Comparison of ENCODE assay signal across 23 cellular contexts in genomic region chr6:139984317-139984716, GRCh38.
DNase-seq lines count a peak whose midpoint lies in the region; ATAC-seq, FAIRE-seq and TF ChIP-seq lines count a peak whose summit lies in the region.
"Had no signal": no experiment of that assay in that cellular context is flagged by ENCODE, and none has a peak within 500 bp of the region (broad histone marks: within the 10 kb centered on the region; RNA-seq: fewer than 3 reads in every experiment).

No MANE protein-coding gene starts in this region.

- H3K9me1 ChIP-seq in IMR-90 (ENCODE audit: insufficient read depth, low read length), result no peaks in the 10 kb centered on the region; the same call in 1 of the 2 replicates

- H3K9me3 ChIP-seq in IMR-90 (ENCODE audit: control insufficient read depth, insufficient read depth, low read length), result no peaks in the 10 kb centered on the region
- H3K9me3 ChIP-seq: gastrocnemius medialis, mucosa of descending colon had no signal

- peak overlapping the region; percentile 60 for H2BK120ac ChIP-seq in IMR-90 (ENCODE audit: low read depth, low read length)

- peak overlapping the region; percentile 75; the same call in 1 of the 2 replicates for H2AK5ac ChIP-seq in IMR-90 (ENCODE audit: low read depth, low read length)

- H3K4me1 ChIP-seq in IMR-90 (ENCODE audit: control insufficient read depth, insufficient read depth, low read length), result peaks cover 22% of the 10 kb centered on the region

- intact Hi-C loops in IMR-90 (cut with micrococcal nuclease), result loop anchor here (5.0 kb wide), 1 partner anchor 222 kb away; no protein-coding TSS in a partner anchor

- no peak overlapping the region for H3K4me3 Mint-ChIP-seq in nephron
- H3K4me3 Mint-ChIP-seq in stimulated activated effector memory CD8-positive, alpha-beta T cell treated with anti-CD3 and anti-CD28 coated beads, Interleukin-12 subunit alpha, Interleukin-12 subunit beta, amount 100 ng/mL, for 72 hours, result no peak overlapping the region
- H3K4me3 Mint-ChIP-seq: CD4-positive, alpha-beta T cell; stimulated activated memory B cell treated with anti-CD40 and anti-IgM and Interleukin-4, amounts not matched to agents 10 μg/mL and 1 μg/mL and 100 μg/mL, for 72 hours; T-helper 2 cell treated with Interferon-gamma antibody and Interleukin-4, amounts not matched to agents 5 μg/mL and 100 μg/mL, for 36 hours had no signal

- no peak for FAIRE-seq in RCC 7860 (lab: Jason Lieb, UNC)
- FAIRE-seq: GM12891 had no signal

- H3K27ac Mint-ChIP-seq in nephron, result peak overlapping the region; percentile 36 to 93 (median 53)
- peak overlapping the region; percentile 20 for H3K27ac Mint-ChIP-seq in stimulated activated effector memory CD8-positive, alpha-beta T cell treated with anti-CD3 and anti-CD28 coated beads, Interleukin-12 subunit alpha, Interleukin-12 subunit beta, amount 100 ng/mL, for 72 hours
- H3K27ac Mint-ChIP-seq: CD4-positive, alpha-beta T cell; stimulated activated memory B cell treated with anti-CD40 and anti-IgM and Interleukin-4, amounts not matched to agents 10 μg/mL and 1 μg/mL and 100 μg/mL, for 72 hours; T-helper 2 cell treated with Interferon-gamma antibody and Interleukin-4, amounts not matched to agents 5 μg/mL and 100 μg/mL, for 36 hours had no signal

- no peak overlapping the region for H3K4me2 ChIP-seq in IMR-90 (ENCODE audit: low read depth, low read length)

- no peaks in the 10 kb centered on the region for H3K27me3 Mint-ChIP-seq in nephron (ENCODE audit: low read depth)

- in situ Hi-C loops in IMR-90 (cut with MboI; ENCODE audit: low sequenced_read_pairs), result no loop called here

- peak overlapping the region; percentile 82; the same call in 2 of the 3 replicates for H2BK15ac ChIP-seq in IMR-90 (ENCODE audit: low read depth, low read length)

- H2BK20ac ChIP-seq in IMR-90 (ENCODE audit: low read depth, low read length), result peak overlapping the region; percentile 35

- peak overlapping the region; percentile 38 for H2AFZ ChIP-seq in IMR-90 (replicated peaks; ENCODE audit: low read length, poor library complexity)

- H3K4me1 Mint-ChIP-seq in nephron, result peaks cover 47% of the 10 kb centered on the region
- H3K4me1 Mint-ChIP-seq in stimulated activated effector memory CD8-positive, alpha-beta T cell treated with anti-CD3 and anti-CD28 coated beads, Interleukin-12 subunit alpha, Interleukin-12 subunit beta, amount 100 ng/mL, for 72 hours, result no peaks in the 10 kb centered on the region

- H3K79me1 ChIP-seq in IMR-90 (ENCODE audit: low read depth in 1 of 2, low read length in 2 of 2), result no peaks in the 10 kb centered on the region

- peak overlapping the region; percentile 73; the same call in 1 of the 2 replicates for H3K23ac ChIP-seq in IMR-90 (ENCODE audit: low read depth, low read length)

- ATAC-seq in IMR-90 (ENCODE audit: low read depth) (no peak), HG03460 (IDR thresholded peaks at IDR 0.05; ENCODE audit: unreplicated experiment) (no peak)
- no peak for ATAC-seq in stimulated activated effector memory CD8-positive, alpha-beta T cell treated with anti-CD3 and anti-CD28 coated beads, Interleukin-12 subunit alpha, Interleukin-12 subunit beta, amount 100 ng/mL, for 72 hours
- ATAC-seq: gastrocnemius medialis; mucosa of descending colon; right cardiac atrium; stimulated activated memory B cell treated with anti-CD40 and anti-IgM and Interleukin-4, amounts not matched to agents 10 μg/mL and 1 μg/mL and 100 μg/mL, for 72 hours had no signal

- H3K9me3 Mint-ChIP-seq in nephron, result no peaks in the 10 kb centered on the region
- H3K9me3 Mint-ChIP-seq in stimulated activated effector memory CD8-positive, alpha-beta T cell treated with anti-CD3 and anti-CD28 coated beads, Interleukin-12 subunit alpha, Interleukin-12 subunit beta, amount 100 ng/mL, for 72 hours, result no peaks in the 10 kb centered on the region
- H3K9me3 Mint-ChIP-seq: CD4-positive, alpha-beta T cell; stimulated activated memory B cell treated with anti-CD40 and anti-IgM and Interleukin-4, amounts not matched to agents 10 μg/mL and 1 μg/mL and 100 μg/mL, for 72 hours; T-helper 2 cell treated with Interferon-gamma antibody and Interleukin-4, amounts not matched to agents 5 μg/mL and 100 μg/mL, for 36 hours had no signal

- dilution Hi-C loops in IMR-90 (cut with HindIII; ENCODE audit: low sequenced_read_pairs, unreplicated experiment), result no loop called here

- H3K4ac ChIP-seq in IMR-90 (ENCODE audit: low read depth, low read length), result peak overlapping the region; percentile 70

- peak overlapping the region; percentile 92 for H2BK5ac ChIP-seq in IMR-90 (ENCODE audit: low read depth, low read length, poor library complexity, severe bottlenecking)

- H3K4me3 ChIP-seq in IMR-90 (ENCODE audit: insufficient read depth, low read depth, low read length) (no peak overlapping the region), coronary artery (no peak overlapping the region)
- H3K4me3 ChIP-seq: gastrocnemius medialis, mucosa of descending colon had no signal

- TF ChIP-seq POLR2A in IMR-90 (IDR thresholded peaks at IDR 0.05; ENCODE audit: low read depth, low read length), result no peak

- no peaks in the 10 kb centered on the region for H3K36me3 ChIP-seq in IMR-90 (ENCODE audit: control insufficient read depth, insufficient read depth, low read length)
- H3K36me3 ChIP-seq: gastrocnemius medialis had no signal

- peak overlapping the region; percentile 39 for H3K14ac ChIP-seq in IMR-90 (replicated peaks; ENCODE audit: low read depth, low read length)

- H2AK9ac ChIP-seq in IMR-90 (replicated peaks; ENCODE audit: low read depth, low read length, poor library complexity), result no peak overlapping the region

- peak overlapping the region; percentile 8 for H4K91ac ChIP-seq in IMR-90 (ENCODE audit: insufficient read depth, low read depth, low read length)

- CTCF ChIA-PET in IMR-90 (lab: Yijun Ruan, JAX), result interaction anchor here (1.0 kb wide), 2 partner anchors 69 to 479 kb away, joined by 3 to 4 read pairs; no protein-coding TSS in a partner anchor

- TF ChIP-seq RAD21 in IMR-90 (IDR thresholded peaks at IDR 0.05; ENCODE audit: low read length), result no peak

- WGBS in IMR-90 (ENCODE audit: extremely low coverage in 2 of 2, insufficient read length in 1 of 2), 2 experiments, result 90% methylated on average over 2 of the region's 6 CpGs; no CpG with 5 or more reads in 1 of the 2 experiments

- H3K9ac ChIP-seq in IMR-90 (ENCODE audit: low read depth, low read length), result no peak overlapping the region

- DNase-seq in IMR-90 (no peak), coronary artery (ENCODE audit: low spot score) (no peak), NCI-H446 treated with DMSO at 0.1 percent for 48 hours (lab: John Stamatoyannopoulos, UW) (no peak), DMS53 treated with DMSO at 0.1 percent for 48 hours (lab: John Stamatoyannopoulos, UW; ENCODE audit: unreplicated experiment) (no peak), RCC 7860 (ENCODE audit: low spot score) (no peak)
- no peak for DNase-seq in stimulated activated effector memory CD8-positive, alpha-beta T cell treated with anti-CD3 and anti-CD28 coated beads, Interleukin-12 subunit alpha, Interleukin-12 subunit beta, amount 100 ng/mL, for 72 hours (ENCODE audit: low spot score in 2 of 2)
- DNase-seq: activated CD4-positive, alpha-beta T cell treated with anti-CD3 and anti-CD28 coated beads, Interleukin-2, amount 50 U/mL, for 4 hours; activated gamma-delta T cell treated with Interleukin-2 at 50 U/mL for 16 hours; CD4-positive, alpha-beta T cell; central memory CD4-positive, alpha-beta T cell; DMS153; gastrocnemius medialis; KG1; mucosa of descending colon; NCI-H1930; NCI-H226; nucleus accumbens; right cardiac atrium had no signal

- 0 out of 2 replicates have a peak overlapping the region, but pooled peaks have one; percentile 25 for H3K56ac ChIP-seq in IMR-90 (ENCODE audit: extremely low read depth, insufficient read depth, low read length)

- H3K27ac ChIP-seq in IMR-90 (ENCODE audit: insufficient read depth, low read length) (peak overlapping the region; percentile 62; the same call in 1 of the 2 replicates), coronary artery (peak overlapping the region; percentile 58 to 85)

- TF ChIP-seq CTCF in IMR-90 (conservative IDR thresholded peaks at IDR 0.05; ENCODE audit: low read depth, low read length) (no peak), coronary artery (IDR thresholded peaks at IDR 0.05) (no peak), nephron (IDR thresholded peaks at IDR 0.05; ENCODE audit: unreplicated experiment in 3 of 3) (no peak)

- no TSS peak for BruUV-seq in IMR-90 (replicated peaks; lab: Mats Ljungman, UMichigan)

- H4K8ac ChIP-seq in IMR-90 (ENCODE audit: low read depth in 2 of 2, low read length in 2 of 2), result peak overlapping the region; percentile 16 to 61; a peak in 1 of 4 replicates

- no peaks in the 10 kb centered on the region for H3K36me3 Mint-ChIP-seq in nephron (ENCODE audit: low read depth)
- no peaks in the 10 kb centered on the region for H3K36me3 Mint-ChIP-seq in stimulated activated effector memory CD8-positive, alpha-beta T cell treated with anti-CD3 and anti-CD28 coated beads, Interleukin-12 subunit alpha, Interleukin-12 subunit beta, amount 100 ng/mL, for 72 hours
- H3K36me3 Mint-ChIP-seq: stimulated activated memory B cell treated with anti-CD40 and anti-IgM and Interleukin-4, amounts not matched to agents 10 μg/mL and 1 μg/mL and 100 μg/mL, for 72 hours had no signal

- H3K27me3 ChIP-seq in IMR-90 (ENCODE audit: control insufficient read depth, insufficient read depth, low read length), result no peaks in the 10 kb centered on the region
- H3K27me3 ChIP-seq: gastrocnemius medialis had no signal

- H3K18ac ChIP-seq in IMR-90 (ENCODE audit: low read depth, low read length), result peak overlapping the region; percentile 61; the same call in 1 of the 2 replicates

- POLR2A ChIA-PET in IMR-90 (lab: Charles Lee; ENCODE audit: unreplicated experiment), result no interaction called here

- no peaks in the 10 kb centered on the region for H4K20me1 ChIP-seq in IMR-90 (ENCODE audit: insufficient read depth, low read length)

- peak overlapping the region; percentile 31 for H4K5ac ChIP-seq in IMR-90 (ENCODE audit: low read depth, low read length)

TF ChIP-seq in IMR-90, 13 proteins besides CTCF, POLR2A, EP300 and RAD21 (continues in another document):
- TF ChIP-seq MAZ (IDR thresholded peaks at IDR 0.05; ENCODE audit: borderline replicate concordance, low read depth, low read length), result no peak
- TF ChIP-seq ELK1 (IDR thresholded peaks at IDR 0.05; ENCODE audit: borderline replicate concordance, low read depth, low read length), result no peak
- no peak for TF ChIP-seq CEBPB (IDR thresholded peaks at IDR 0.05; ENCODE audit: low read depth, low read length)
- no peak for TF ChIP-seq MXI1 (IDR thresholded peaks at IDR 0.05; ENCODE audit: borderline replicate concordance, low read depth, low read length)
- TF ChIP-seq MAFK (IDR thresholded peaks at IDR 0.05; ENCODE audit: low read depth, low read length), result no peak
